In genomic region chr12:44317651-44318126, GRCh38 we compare ENCODE assay signal across 8 cellular contexts.
DNase-seq lines count a peak whose midpoint lies in the region; ATAC-seq and TF ChIP-seq lines count a peak whose summit lies in the region.

No MANE protein-coding gene starts in this region.

- peak; percentile 39 for TF ChIP-seq CTCF in AG09319 (IDR thresholded peaks at IDR 0.05; ENCODE audit: low read depth, low read length)

- ATAC-seq in GM18517 (IDR thresholded peaks at IDR 0.05; ENCODE audit: unreplicated experiment), result peak; percentile 90
- peak; percentile 80 for ATAC-seq in HG02970 (IDR thresholded peaks at IDR 0.05; ENCODE audit: low FRiP score, unreplicated experiment)

- DNase-seq in AG09319 (ENCODE audit: extremely low read depth, low read depth), result no peak
- DNase-seq in NCI-H2081 (lab: John Stamatoyannopoulos, UW), result peak; percentile 51 to 84
- DNase-seq in cerebellum (ENCODE audit: low spot score), result peak; percentile 6
- DNase-seq in retina, result peak; percentile 7
- no peak for DNase-seq in NCI-H774 (lab: John Stamatoyannopoulos, UW)
- no peak for DNase-seq in HPDE6-E6E7 (ENCODE audit: extremely low spot score)

Comparison
In these comparisons a context has a peak if more than half of its experiments do, and no peak if none do; other contexts are left out.
1. DNase-seq: peak in NCI-H2081 (2 of 2), cerebellum (single experiment) and retina (single experiment); none in AG09319 (single experiment), NCI-H774 (single experiment) and HPDE6-E6E7 (single experiment).